Comparison of ENCODE assay signal across 7 cellular contexts in genomic region chr17:81033535-81034167, GRCh38. TPM values are rescaled to one million over a fixed set of nuclear protein-coding genes. Genes with fewer than 3 reads are reported as not detected.
DNase-seq lines count a peak whose midpoint lies in the region; ATAC-seq and TF ChIP-seq lines count a peak whose summit lies in the region.

No MANE protein-coding gene starts in this region.

- peak overlapping the region; percentile 86; the same call in 1 of the 2 replicates for H3K23ac ChIP-seq in IMR-90 (ENCODE audit: low read depth, low read length)

- H3K9me3 ChIP-seq in IMR-90 (ENCODE audit: control insufficient read depth, insufficient read depth, low read length) = no peaks in the 10 kb centered on the region

- peak overlapping the region; percentile 87 for H3K14ac ChIP-seq in IMR-90 (replicated peaks; ENCODE audit: low read depth, low read length)

- no peak for DNase-seq in IMR-90
- DNase-seq in activated CD8-positive, alpha-beta T cell treated with anti-CD3 and anti-CD28 coated beads for 36 hours = no peak
- DNase-seq in stimulated activated naive CD8-positive, alpha-beta T cell treated with anti-CD3 and anti-CD28 coated beads, Interleukin-15, amount 100 ng/mL, for 72 hours = no peak
- no peak for DNase-seq in NCI-H2081 treated with DMSO at 0.1 percent for 48 hours (lab: John Stamatoyannopoulos, UW)
- no peak for DNase-seq in NCI-H187 treated with DMSO at 0.1 percent for 48 hours (lab: John Stamatoyannopoulos, UW)
- no peak for DNase-seq in stimulated activated CD4-positive, alpha-beta T cell treated with anti-CD3 and anti-CD28 coated beads, Interleukin-4, amount 100 ng/mL, for 1 hour

- H2AK9ac ChIP-seq in IMR-90 (replicated peaks; ENCODE audit: low read depth, low read length, poor library complexity) = peak overlapping the region; percentile 91

- no peak overlapping the region for H2BK15ac ChIP-seq in IMR-90 (ENCODE audit: low read depth, low read length)

- H3K4me3 Mint-ChIP-seq in activated CD8-positive, alpha-beta T cell treated with anti-CD3 and anti-CD28 coated beads for 36 hours = peak overlapping the region; percentile 64
- peak overlapping the region; percentile 74 to 79 for H3K4me3 Mint-ChIP-seq in stimulated activated naive CD8-positive, alpha-beta T cell treated with anti-CD3 and anti-CD28 coated beads, Interleukin-15, amount 100 ng/mL, for 72 hours

- peaks cover 20% of the 10 kb centered on the region for H4K20me1 ChIP-seq in IMR-90 (ENCODE audit: insufficient read depth, low read length)

- H4K91ac ChIP-seq in IMR-90 (ENCODE audit: insufficient read depth, low read depth, low read length) = no peak overlapping the region

- peaks cover 10% of the 10 kb centered on the region for H3K4me1 Mint-ChIP-seq in activated CD8-positive, alpha-beta T cell treated with anti-CD3 and anti-CD28 coated beads for 36 hours (ENCODE audit: low read depth)
- peaks cover 47% of the 10 kb centered on the region for H3K4me1 Mint-ChIP-seq in stimulated activated naive CD8-positive, alpha-beta T cell treated with anti-CD3 and anti-CD28 coated beads, Interleukin-15, amount 100 ng/mL, for 72 hours

- no peaks in the 10 kb centered on the region for H3K27me3 ChIP-seq in IMR-90 (ENCODE audit: control insufficient read depth, insufficient read depth, low read length)

- H3K4me3 ChIP-seq in IMR-90 (ENCODE audit: insufficient read depth, low read depth, low read length) = peak overlapping the region; percentile 84
- peak overlapping the region; percentile 58 for H3K4me3 ChIP-seq in iPS-11a (ENCODE audit: low read depth, low read length)

- no peak overlapping the region for H4K8ac ChIP-seq in IMR-90 (ENCODE audit: low read depth in 2 of 2, low read length in 2 of 2)

- H2BK120ac ChIP-seq in IMR-90 (ENCODE audit: low read depth, low read length) = no peak overlapping the region

- no peak for TF ChIP-seq CTCF in IMR-90 (conservative IDR thresholded peaks at IDR 0.05; ENCODE audit: low read depth, low read length)
- TF ChIP-seq CTCF in activated CD8-positive, alpha-beta T cell treated with anti-CD3 and anti-CD28 coated beads for 36 hours (IDR thresholded peaks at IDR 0.05) = no peak

- H3K9ac ChIP-seq in IMR-90 (ENCODE audit: low read depth, low read length) = peak overlapping the region; percentile 71

- in situ Hi-C loops in IMR-90 (cut with MboI; ENCODE audit: low sequenced_read_pairs) = loop anchor here (5.0 kb wide), 1 partner anchor 64 kb away; no protein-coding TSS in a partner anchor

- no peak overlapping the region for H3K27ac Mint-ChIP-seq in activated CD8-positive, alpha-beta T cell treated with anti-CD3 and anti-CD28 coated beads for 36 hours
- H3K27ac Mint-ChIP-seq in stimulated activated naive CD8-positive, alpha-beta T cell treated with anti-CD3 and anti-CD28 coated beads, Interleukin-15, amount 100 ng/mL, for 72 hours = peak overlapping the region in 1 of 2 donors; percentile 75

- peak overlapping the region; percentile 48 for H3K4ac ChIP-seq in IMR-90 (ENCODE audit: low read depth, low read length)

- dilution Hi-C loops in IMR-90 (cut with HindIII; ENCODE audit: low sequenced_read_pairs, unreplicated experiment) = no loop called here

- H4K5ac ChIP-seq in IMR-90 (ENCODE audit: low read depth, low read length) = no peak overlapping the region

- H3K4me1 ChIP-seq in IMR-90 (ENCODE audit: control insufficient read depth, insufficient read depth, low read length) = peaks cover 5% of the 10 kb centered on the region

- no peak overlapping the region for H3K56ac ChIP-seq in IMR-90 (ENCODE audit: extremely low read depth, insufficient read depth, low read length)

- H2BK5ac ChIP-seq in IMR-90 (ENCODE audit: low read depth, low read length, poor library complexity, severe bottlenecking) = no peak overlapping the region

- 9% methylated on average over 7 of the region's 22 CpGs; no CpG with 5 or more reads in 1 of the 2 experiments for WGBS in IMR-90 (ENCODE audit: extremely low coverage in 2 of 2, insufficient read length in 1 of 2), 2 experiments

- H3K36me3 Mint-ChIP-seq in activated CD8-positive, alpha-beta T cell treated with anti-CD3 and anti-CD28 coated beads for 36 hours (ENCODE audit: low read depth) = no peaks in the 10 kb centered on the region

- POLR2A ChIA-PET in IMR-90 (lab: Charles Lee; ENCODE audit: unreplicated experiment) = no interaction called here
- POLR2A ChIA-PET in activated CD8-positive, alpha-beta T cell treated with anti-CD3 and anti-CD28 coated beads for 36 hours (lab: Charles Lee) = interaction anchor here (1.4 kb wide), 1 partner anchor 45 kb away, joined by 3 read pairs; no protein-coding TSS in a partner anchor

- H2BK20ac ChIP-seq in IMR-90 (ENCODE audit: low read depth, low read length) = no peak overlapping the region

- H3K79me1 ChIP-seq in IMR-90 (ENCODE audit: low read depth in 1 of 2, low read length in 2 of 2) = peaks cover 7 to 36% of the 10 kb centered on the region in 2 experiments

- H3K9me3 Mint-ChIP-seq in activated CD8-positive, alpha-beta T cell treated with anti-CD3 and anti-CD28 coated beads for 36 hours = no peaks in the 10 kb centered on the region
- no peaks in the 10 kb centered on the region for H3K9me3 Mint-ChIP-seq in stimulated activated naive CD8-positive, alpha-beta T cell treated with anti-CD3 and anti-CD28 coated beads, Interleukin-15, amount 100 ng/mL, for 72 hours

- no peak for TF ChIP-seq RAD21 in IMR-90 (IDR thresholded peaks at IDR 0.05; ENCODE audit: low read length)

- peaks cover 14% of the 10 kb centered on the region for H3K27me3 Mint-ChIP-seq in activated CD8-positive, alpha-beta T cell treated with anti-CD3 and anti-CD28 coated beads for 36 hours
- H3K27me3 Mint-ChIP-seq in stimulated activated naive CD8-positive, alpha-beta T cell treated with anti-CD3 and anti-CD28 coated beads, Interleukin-15, amount 100 ng/mL, for 72 hours = peaks cover 63% of the 10 kb centered on the region

- CTCF ChIA-PET in IMR-90 (lab: Yijun Ruan, JAX) = interaction anchor here (0.5 kb wide), 1 partner anchor 184 kb away, joined by 3 read pairs; no protein-coding TSS in a partner anchor
- CTCF ChIA-PET in activated CD8-positive, alpha-beta T cell treated with anti-CD3 and anti-CD28 coated beads for 36 hours (lab: Charles Lee) = interaction anchor here (1.9 to 3.4 kb wide), 3 partner anchors 10 to 69 kb away, joined by 4 to 16 read pairs (median 10); no protein-coding TSS in a partner anchor

- intact Hi-C loops in IMR-90 (cut with micrococcal nuclease) = loop anchor here (1.0 kb wide), 1 partner anchor 68 kb away; no protein-coding TSS in a partner anchor
- intact Hi-C loops in activated CD8-positive, alpha-beta T cell treated with anti-CD3 and anti-CD28 coated beads for 36 hours (cut with micrococcal nuclease) = no loop called here

- H3K27ac ChIP-seq in IMR-90 (ENCODE audit: insufficient read depth, low read length) = peak overlapping the region; percentile 7; the same call in 1 of the 2 replicates

- no peaks in the 10 kb centered on the region for H3K9me1 ChIP-seq in IMR-90 (ENCODE audit: insufficient read depth, low read length)

- BruUV-seq in IMR-90 (replicated peaks; lab: Mats Ljungman, UMichigan) = no TSS peak

- peak overlapping the region; percentile 98 for H3K4me2 ChIP-seq in IMR-90 (ENCODE audit: low read depth, low read length)

- H2AK5ac ChIP-seq in IMR-90 (ENCODE audit: low read depth, low read length) = peak overlapping the region; percentile 49; the same call in 1 of the 2 replicates

- peaks cover 15% of the 10 kb centered on the region; the same call in 1 of the 2 replicates for H3K36me3 ChIP-seq in IMR-90 (ENCODE audit: control insufficient read depth, insufficient read depth, low read length)

- H2AFZ ChIP-seq in IMR-90 (replicated peaks; ENCODE audit: low read length, poor library complexity) = peak overlapping the region; percentile 85

- no peak overlapping the region for H3K18ac ChIP-seq in IMR-90 (ENCODE audit: low read depth, low read length)

- TF ChIP-seq POLR2A in IMR-90 (IDR thresholded peaks at IDR 0.05; ENCODE audit: low read depth, low read length) = no peak

- ATAC-seq in IMR-90 (ENCODE audit: low read depth) = no peak
- ATAC-seq in activated CD8-positive, alpha-beta T cell treated with anti-CD3 and anti-CD28 coated beads for 36 hours = no peak
- no peak for ATAC-seq in stimulated activated naive CD8-positive, alpha-beta T cell treated with anti-CD3 and anti-CD28 coated beads, Interleukin-15, amount 100 ng/mL, for 72 hours

TF ChIP-seq in IMR-90, 13 proteins besides CTCF, POLR2A, EP300 and RAD21:
- TF ChIP-seq BHLHE40 (IDR thresholded peaks at IDR 0.05; ENCODE audit: low read depth, low read length) = no peak
- 0 out of 2 replicates have a peak, but pooled peaks have one; percentile 3 for TF ChIP-seq CEBPB (IDR thresholded peaks at IDR 0.05; ENCODE audit: low read depth, low read length)

RNA-seq across cellular contexts. Expression of gene BAIAP2, which starts 1.3 kb away (rescaled TPM):
- 18.3 and 22.8 TPM in 2 replicates for total RNA-seq in IMR-90 (2012; rRNA removed)
- 32.6 and 36.1 TPM in 2 replicates for polyA plus RNA-seq in IMR-90 (2012; rRNA removed)
- polyA plus RNA-seq in IMR-90 (2012; cell fraction: cytosol; rRNA removed) = 27.3 and 38.0 TPM in 2 replicates
- 37.9 and 82.6 TPM in 2 replicates for polyA plus RNA-seq in IMR-90 (2012; cell fraction: nucleus; rRNA removed; ENCODE audit: low replicate concordance)
- 1 to 10 TPM; 5.9 to 6.3 TPM for total RNA-seq in activated CD8-positive, alpha-beta T cell treated with anti-CD3 and anti-CD28 coated beads for 36 hours

RNA-seq across cellular contexts. Expression of gene CHMP6, which starts 42.0 kb away (rescaled TPM):
- total RNA-seq in IMR-90 (2012; rRNA removed) = 5.0 and 7.2 TPM in 2 replicates
- polyA plus RNA-seq in IMR-90 (2012; rRNA removed) = 40.3 and 44.2 TPM in 2 replicates
- polyA plus RNA-seq in IMR-90 (2012; cell fraction: cytosol; rRNA removed) = 36.0 and 41.8 TPM in 2 replicates
- 18.8 and 27.5 TPM in 2 replicates for polyA plus RNA-seq in IMR-90 (2012; cell fraction: nucleus; rRNA removed; ENCODE audit: low replicate concordance)
- 10 to 100 TPM; 13.9 to 16.7 TPM for total RNA-seq in activated CD8-positive, alpha-beta T cell treated with anti-CD3 and anti-CD28 coated beads for 36 hours
